Comparison of ENCODE assay signal across 10 cellular contexts in the genomic region with DNA sequence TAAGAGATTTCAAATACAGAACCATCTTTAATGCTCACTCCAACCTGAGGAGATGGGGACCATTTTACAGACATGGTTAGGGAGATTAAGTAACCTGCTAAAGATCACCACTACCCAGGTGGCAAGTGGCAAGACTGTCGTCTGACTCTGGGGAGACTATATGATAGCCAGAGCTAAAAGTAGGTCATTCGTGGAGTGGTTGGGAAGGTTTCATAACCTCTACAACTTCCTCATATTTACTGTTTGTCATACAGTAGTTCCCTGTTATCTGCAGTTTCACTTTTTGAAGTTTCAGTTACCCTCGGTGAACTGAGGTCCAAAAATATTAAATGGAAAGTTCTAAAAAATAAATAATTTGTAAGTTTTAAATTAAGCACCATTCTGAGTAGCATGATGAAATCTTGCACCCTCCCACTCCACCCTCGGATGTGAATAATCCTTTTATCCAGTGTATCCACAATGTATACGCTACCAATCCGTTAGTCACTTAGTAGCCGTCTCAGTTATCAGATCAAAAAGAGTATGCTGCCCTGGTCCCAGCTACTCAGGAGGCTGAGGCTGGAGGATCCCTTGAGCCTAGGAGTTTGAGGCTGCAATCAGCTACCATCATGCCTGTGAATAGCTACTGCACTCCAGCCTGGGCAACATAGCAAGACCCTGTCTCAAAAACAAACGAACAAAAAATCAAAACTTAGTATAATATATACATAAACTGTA. TPM values are rescaled to one million over a fixed set of nuclear protein-coding genes. Genes with fewer than 3 reads are reported as not detected.
DNase-seq lines count a peak whose midpoint lies in the region; ATAC-seq and TF ChIP-seq lines count a peak whose summit lies in the region.
"Had no signal": no experiment of that assay in that cellular context is flagged by ENCODE, and none has a peak within 500 bp of the region (broad histone marks: within the 10 kb centered on the region; RNA-seq: fewer than 3 reads in every experiment).

No MANE protein-coding gene starts in this region.

- H3K4me1 ChIP-seq in right atrium auricular region = peaks cover 0 to 4% of the 10 kb centered on the region in 2 donors
- no peaks in the 10 kb centered on the region for H3K4me1 ChIP-seq in upper lobe of right lung

- DNase-seq in left ventricle myocardium superior (no peak), right atrium auricular region (ENCODE audit: low spot score) (no peak), SIG-M5 (lab: John Stamatoyannopoulos, UW) (peak; percentile 39), upper lobe of right lung (no peak), NCI-H446 (lab: John Stamatoyannopoulos, UW) (no peak), activated T-cell treated with anti-CD3 and anti-CD28 coated beads for 4 hours (no peak)
- no peak for DNase-seq in activated CD4-positive, CD25-positive, alpha-beta regulatory T cell (lab: John Stamatoyannopoulos, UW)
- DNase-seq: activated CD4-positive, alpha-beta T cell treated with anti-CD3 and anti-CD28 coated beads, Interleukin-2, amount 50 U/mL, for 4 hours had no signal

- no peak overlapping the region for H3K4me3 ChIP-seq in right atrium auricular region
- H3K4me3 ChIP-seq in upper lobe of right lung = peak overlapping the region; percentile 31
- H3K4me3 ChIP-seq: A549 had no signal

- no peaks in the 10 kb centered on the region for H3K36me3 ChIP-seq in right atrium auricular region
- H3K36me3 ChIP-seq in upper lobe of right lung = no peaks in the 10 kb centered on the region

- H3K27ac ChIP-seq in right atrium auricular region (no peak overlapping the region), upper lobe of right lung (no peak overlapping the region)
- H3K27ac ChIP-seq: A549 had no signal

- ATAC-seq in left ventricle myocardium superior = peak; percentile 26
- peak; percentile 65 for ATAC-seq in HG03097 (IDR thresholded peaks at IDR 0.05; ENCODE audit: low FRiP score, unreplicated experiment)
- peak; percentile 94 for ATAC-seq in upper lobe of right lung
- ATAC-seq: A549 had no signal

- H3K27me3 ChIP-seq in right atrium auricular region (no peaks in the 10 kb centered on the region), upper lobe of right lung (no peaks in the 10 kb centered on the region)

- TF ChIP-seq CTCF in right atrium auricular region (IDR thresholded peaks at IDR 0.05) (no peak), upper lobe of right lung (IDR thresholded peaks at IDR 0.05) (no peak)

- H3K9me3 ChIP-seq in right atrium auricular region (no peaks in the 10 kb centered on the region), upper lobe of right lung (no peaks in the 10 kb centered on the region)
- H3K9me3 ChIP-seq: A549 had no signal

- intact Hi-C loops in left ventricle myocardium superior (cut with micrococcal nuclease) (no loop called here), upper lobe of right lung (cut with DNase I) (no loop called here)

RNA-seq across cellular contexts. Expression of gene LGI1, which starts 14.9 kb away (rescaled TPM):
- total RNA-seq in left ventricle myocardium superior (not detected), right atrium auricular region (under 1 TPM in 1 of 2 donors, not detected in 1; 0.44 TPM), upper lobe of right lung (not detected)

RNA-seq across cellular contexts. Expression of gene FRA10AC1, which starts 40.4 kb away (rescaled TPM):
- total RNA-seq in left ventricle myocardium superior (15.5 TPM), right atrium auricular region (1 to 10 TPM; 8.0 to 9.2 TPM), upper lobe of right lung (12.0 TPM)

Comparison
In these comparisons a context has a peak if more than half of its experiments do, and no peak if none do; other contexts are left out.
1. ATAC-seq: peak in every context shown above with its lines; median percentile 94 in upper lobe of right lung; 65 in HG03097; 26 in left ventricle myocardium superior.